ENCODE assay signal across 1 cellular context in genomic region chr16:66484453-66485213, GRCh38.
TF ChIP-seq lines count a peak whose summit lies in the region.

No MANE protein-coding gene starts in this region.

TF ChIP-seq in K562, 482 proteins besides CTCF, POLR2A, EP300 and RAD21 (continued from another document):
- TF ChIP-seq, protein P1, sequence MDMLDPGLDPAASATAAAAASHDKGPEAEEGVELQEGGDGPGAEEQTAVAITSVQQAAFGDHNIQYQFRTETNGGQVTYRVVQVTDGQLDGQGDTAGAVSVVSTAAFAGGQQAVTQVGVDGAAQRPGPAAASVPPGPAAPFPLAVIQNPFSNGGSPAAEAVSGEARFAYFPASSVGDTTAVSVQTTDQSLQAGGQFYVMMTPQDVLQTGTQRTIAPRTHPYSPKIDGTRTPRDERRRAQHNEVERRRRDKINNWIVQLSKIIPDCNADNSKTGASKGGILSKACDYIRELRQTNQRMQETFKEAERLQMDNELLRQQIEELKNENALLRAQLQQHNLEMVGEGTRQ (CRISPR knock-in tag; IDR thresholded peaks at IDR 0.05), result no peak
- peak; percentile 29; the same call in 1 of the 2 replicates for TF ChIP-seq ATF7 (IDR thresholded peaks at IDR 0.05)
- no peak for TF ChIP-seq SUPT5H (IDR thresholded peaks at IDR 0.05)
- TF ChIP-seq RBBP5 (IDR thresholded peaks at IDR 0.05; ENCODE audit: borderline replicate concordance, insufficient read depth, low read length, poor library complexity, severe bottlenecking), result no peak
- no peak for TF ChIP-seq ATF4 (CRISPR knock-in tag; IDR thresholded peaks at IDR 0.05)
